ENCODE assay signal across 8 cellular contexts in the genomic region with DNA sequence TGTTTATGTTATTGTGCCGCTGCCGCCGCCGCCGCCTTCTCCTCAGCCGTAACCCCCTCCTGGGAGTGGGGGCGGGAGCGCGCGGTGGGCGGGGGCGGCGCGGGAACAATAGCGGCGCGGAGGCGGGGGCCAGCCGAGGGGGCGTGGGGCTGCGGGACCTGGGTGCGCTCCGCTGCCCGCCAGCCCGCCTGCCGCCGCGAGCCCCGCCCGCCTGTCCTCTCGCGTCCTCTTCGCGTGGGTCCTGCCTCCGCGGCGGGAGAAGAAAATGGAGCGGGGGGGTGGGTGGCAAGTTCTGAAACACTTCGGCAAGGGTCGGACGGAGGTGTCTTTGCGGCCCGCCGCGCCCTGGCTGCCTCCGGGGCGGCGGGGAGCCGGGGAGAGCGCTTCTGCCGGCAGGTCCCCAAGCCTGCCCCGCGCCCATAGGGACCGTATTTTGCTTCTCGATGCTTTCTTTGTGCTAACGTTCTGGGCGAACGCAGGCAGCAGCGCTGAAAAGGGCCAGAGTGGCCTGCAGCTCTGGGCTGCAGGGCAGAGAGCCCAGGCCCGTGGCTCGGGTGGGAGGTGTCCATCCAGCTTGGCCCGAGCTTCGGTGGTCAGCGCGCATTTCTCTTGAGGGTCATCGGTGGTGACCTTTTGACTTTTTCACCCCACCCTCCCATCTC. TPM values are rescaled to one million over a fixed set of nuclear protein-coding genes. Genes with fewer than 3 reads are reported as not detected.
DNase-seq lines count a peak whose midpoint lies in the region; ATAC-seq, FAIRE-seq and TF ChIP-seq lines count a peak whose summit lies in the region.

No MANE protein-coding gene starts in this region.

- TF ChIP-seq CTCF in left ventricle myocardium inferior (IDR thresholded peaks at IDR 0.05; ENCODE audit: borderline replicate concordance), result no peak

- no peaks in the 10 kb centered on the region for H3K27me3 ChIP-seq in BLaER1 treated with 17β-estradiol and CSF1 and Interleukin-3, amounts not matched to agents 10 nM and 100 nM
- H3K27me3 ChIP-seq in left ventricle myocardium inferior (ENCODE audit: low read depth), result no peaks in the 10 kb centered on the region

- peak overlapping the region; percentile 88 to 96 (median 92) for H3K9ac ChIP-seq in BLaER1 treated with 17β-estradiol and CSF1 and Interleukin-3, amounts not matched to agents 10 nM and 100 nM

- peak; percentile 35 for ATAC-seq in GM19025 (IDR thresholded peaks at IDR 0.05; ENCODE audit: low read depth, unreplicated experiment)
- peak; percentile 24 for ATAC-seq in HG03196 (IDR thresholded peaks at IDR 0.05; ENCODE audit: unreplicated experiment)

- H3K4me3 ChIP-seq in BLaER1 treated with 17β-estradiol and CSF1 and Interleukin-3, amounts not matched to agents 10 nM and 100 nM, result peak overlapping the region; percentile 88 to 94 (median 90)
- peak overlapping the region; percentile 93 for H3K4me3 ChIP-seq in left ventricle myocardium inferior

- H3K4me2 ChIP-seq in BLaER1 treated with 17β-estradiol and CSF1 and Interleukin-3, amounts not matched to agents 10 nM and 100 nM, result peak overlapping the region; percentile 82 to 97 (median 89)

- FAIRE-seq in RCC 7860 (lab: Jason Lieb, UNC), result no peak

- H4K20me1 ChIP-seq in BLaER1 treated with 17β-estradiol and CSF1 and Interleukin-3, amounts not matched to agents 10 nM and 100 nM, result peaks cover 18 to 52% (median 48%) of the 10 kb centered on the region in 11 experiments; a peak in 20 of 22 replicates

- peaks cover 15 to 32% (median 24%) of the 10 kb centered on the region in 10 experiments for H3K4me1 ChIP-seq in BLaER1 treated with 17β-estradiol and CSF1 and Interleukin-3, amounts not matched to agents 10 nM and 100 nM
- H3K4me1 ChIP-seq in left ventricle myocardium inferior, result peaks cover 59% of the 10 kb centered on the region

- peak overlapping the region; percentile 85 to 95 (median 89) for H3K27ac ChIP-seq in BLaER1 treated with 17β-estradiol and CSF1 and Interleukin-3, amounts not matched to agents 10 nM and 100 nM
- peak overlapping the region; percentile 98 for H3K27ac ChIP-seq in left ventricle myocardium inferior (replicated peaks)

- H3K9me3 ChIP-seq in BLaER1 treated with 17β-estradiol and CSF1 and Interleukin-3, amounts not matched to agents 10 nM and 100 nM (replicated peaks in 1 of 11), result no peaks in the 10 kb centered on the region
- H3K9me3 ChIP-seq in left ventricle myocardium inferior (replicated peaks), result no peaks in the 10 kb centered on the region

- H3K36me3 ChIP-seq in BLaER1 treated with 17β-estradiol and CSF1 and Interleukin-3, amounts not matched to agents 10 nM and 100 nM, result 0 out of 22 replicates have a peak, but pooled peaks cover 0 to 4% (median 0%) of the 10 kb centered on the region in 11 experiments
- H3K36me3 ChIP-seq in left ventricle myocardium inferior, result no peaks in the 10 kb centered on the region

- intact Hi-C loops in left ventricle myocardium inferior (cut with micrococcal nuclease), result no loop called here

- DNase-seq in RCC 7860 (ENCODE audit: low spot score) (peak; percentile 11), left ventricle myocardium inferior (peak; percentile 73), retina (peak; percentile 85), mucosa of gallbladder (ENCODE audit: low spot score) (no peak)
- DNase-seq in activated naive CD8-positive, alpha-beta T cell treated with anti-CD3 and anti-CD28 coated beads, Interleukin-2, amount 50 U/mL, for 16 hours (ENCODE audit: low read depth, low spot score), result peak; percentile 20

RNA-seq across cellular contexts. Expression of a gene that starts 0.5 kb away (rescaled TPM):
- total RNA-seq in left ventricle myocardium inferior, result 32.7 TPM
- total RNA-seq in mucosa of gallbladder, result 40.0 TPM

RNA-seq across cellular contexts. Expression of a gene that starts 32.5 kb away (rescaled TPM):
- total RNA-seq in left ventricle myocardium inferior (0.38 TPM), mucosa of gallbladder (0.23 TPM)
